Comparison of ENCODE assay signal across 1 cellular context in the genomic region with DNA sequence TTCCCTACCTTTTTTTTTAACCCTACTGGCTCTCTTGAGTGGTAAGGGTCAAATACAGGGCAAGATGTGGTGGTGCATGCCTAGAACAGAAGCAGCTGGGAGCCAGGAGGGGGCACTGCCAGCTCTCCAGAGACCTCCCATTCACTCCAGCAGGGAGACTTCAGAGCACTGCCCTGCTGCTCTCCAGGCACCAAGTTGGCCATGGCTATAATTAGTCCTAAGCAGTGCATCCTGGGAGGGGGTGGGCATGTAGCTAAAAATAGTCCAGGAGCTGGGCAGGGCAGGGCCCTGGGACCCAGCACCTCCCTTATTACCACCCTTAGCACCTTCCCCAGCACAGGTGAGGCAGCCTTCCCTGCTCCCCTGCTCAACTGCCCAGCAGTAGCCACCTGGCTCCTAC.
TF ChIP-seq lines count a peak whose summit lies in the region.

No MANE protein-coding gene starts in this region.

TF ChIP-seq in HEK293, 187 proteins besides CTCF, POLR2A, EP300 and RAD21 (continued from another document):
- TF ChIP-seq REPIN1 (tag by site-specific recombination; IDR thresholded peaks at IDR 0.05; ENCODE audit: low read depth), result no peak
- TF ChIP-seq ZIC2 (tag by site-specific recombination; IDR thresholded peaks at IDR 0.05), result peak; percentile 32
- TF ChIP-seq ZNF175 (tag by site-specific recombination; IDR thresholded peaks at IDR 0.05), result no peak
- no peak for TF ChIP-seq HOXC10 (CRISPR knock-in tag; IDR thresholded peaks at IDR 0.05)
- no peak for TF ChIP-seq ZNF426 (tag by site-specific recombination; IDR thresholded peaks at IDR 0.05)
- TF ChIP-seq ZNF501 (tag by site-specific recombination; IDR thresholded peaks at IDR 0.05), result no peak
- TF ChIP-seq ZNF626 (tag by site-specific recombination; IDR thresholded peaks at IDR 0.05), result no peak
- TF ChIP-seq ZNF138 (tag by site-specific recombination; IDR thresholded peaks at IDR 0.05; ENCODE audit: borderline replicate concordance), result no peak
- 0 out of 2 replicates have a peak, but pooled peaks have one; percentile 15 for TF ChIP-seq GLIS1 (tag by site-specific recombination; IDR thresholded peaks at IDR 0.05)
- TF ChIP-seq ZNF654 (tag by site-specific recombination; IDR thresholded peaks at IDR 0.05; ENCODE audit: low read depth), result peak; percentile 29
- no peak for TF ChIP-seq ZNF24 (tag by site-specific recombination; IDR thresholded peaks at IDR 0.05)
- TF ChIP-seq OSR2 (tag by site-specific recombination; IDR thresholded peaks at IDR 0.05), result no peak
- TF ChIP-seq, protein P1, sequence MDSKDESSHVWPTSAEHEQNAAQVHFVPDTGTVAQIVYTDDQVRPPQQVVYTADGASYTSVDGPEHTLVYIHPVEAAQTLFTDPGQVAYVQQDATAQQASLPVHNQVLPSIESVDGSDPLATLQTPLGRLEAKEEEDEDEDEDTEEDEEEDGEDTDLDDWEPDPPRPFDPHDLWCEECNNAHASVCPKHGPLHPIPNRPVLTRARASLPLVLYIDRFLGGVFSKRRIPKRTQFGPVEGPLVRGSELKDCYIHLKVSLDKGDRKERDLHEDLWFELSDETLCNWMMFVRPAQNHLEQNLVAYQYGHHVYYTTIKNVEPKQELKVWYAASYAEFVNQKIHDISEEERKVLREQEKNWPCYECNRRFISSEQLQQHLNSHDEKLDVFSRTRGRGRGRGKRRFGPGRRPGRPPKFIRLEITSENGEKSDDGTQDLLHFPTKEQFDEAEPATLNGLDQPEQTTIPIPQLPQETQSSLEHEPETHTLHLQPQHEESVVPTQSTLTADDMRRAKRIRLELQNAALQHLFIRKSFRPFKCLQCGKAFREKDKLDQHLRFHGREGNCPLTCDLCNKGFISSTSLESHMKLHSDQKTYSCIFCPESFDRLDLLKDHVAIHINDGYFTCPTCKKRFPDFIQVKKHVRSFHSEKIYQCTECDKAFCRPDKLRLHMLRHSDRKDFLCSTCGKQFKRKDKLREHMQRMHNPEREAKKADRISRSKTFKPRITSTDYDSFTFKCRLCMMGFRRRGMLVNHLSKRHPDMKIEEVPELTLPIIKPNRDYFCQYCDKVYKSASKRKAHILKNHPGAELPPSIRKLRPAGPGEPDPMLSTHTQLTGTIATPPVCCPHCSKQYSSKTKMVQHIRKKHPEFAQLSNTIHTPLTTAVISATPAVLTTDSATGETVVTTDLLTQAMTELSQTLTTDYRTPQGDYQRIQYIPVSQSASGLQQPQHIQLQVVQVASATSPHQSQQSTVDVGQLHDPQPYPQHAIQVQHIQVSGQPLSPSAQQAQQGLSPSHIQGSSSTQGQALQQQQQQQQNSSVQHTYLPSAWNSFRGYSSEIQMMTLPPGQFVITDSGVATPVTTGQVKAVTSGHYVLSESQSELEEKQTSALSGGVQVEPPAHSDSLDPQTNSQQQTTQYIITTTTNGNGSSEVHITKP (tag by site-specific recombination; IDR thresholded peaks at IDR 0.05), result 0 out of 2 replicates have a peak, but pooled peaks have one; percentile 8
- no peak for TF ChIP-seq ZNF350 (tag by site-specific recombination; IDR thresholded peaks at IDR 0.05)
- TF ChIP-seq ZNF433 (tag by site-specific recombination; IDR thresholded peaks at IDR 0.05; ENCODE audit: low read depth), result no peak
- TF ChIP-seq ZNF114 (tag by site-specific recombination; IDR thresholded peaks at IDR 0.05), result no peak
- TF ChIP-seq ZNF621 (tag by site-specific recombination; IDR thresholded peaks at IDR 0.05), result no peak
- TF ChIP-seq GLIS2 (tag by site-specific recombination; IDR thresholded peaks at IDR 0.05), result peak; percentile 9; the same call in 1 of the 2 replicates
- no peak for TF ChIP-seq ZNF837 (tag by site-specific recombination; IDR thresholded peaks at IDR 0.05)
- TF ChIP-seq ZNF555 (tag by site-specific recombination; conservative IDR thresholded peaks at IDR 0.05), result no peak
- no peak for TF ChIP-seq ZNF600 (tag by site-specific recombination; IDR thresholded peaks at IDR 0.05)
- TF ChIP-seq, protein P2, sequence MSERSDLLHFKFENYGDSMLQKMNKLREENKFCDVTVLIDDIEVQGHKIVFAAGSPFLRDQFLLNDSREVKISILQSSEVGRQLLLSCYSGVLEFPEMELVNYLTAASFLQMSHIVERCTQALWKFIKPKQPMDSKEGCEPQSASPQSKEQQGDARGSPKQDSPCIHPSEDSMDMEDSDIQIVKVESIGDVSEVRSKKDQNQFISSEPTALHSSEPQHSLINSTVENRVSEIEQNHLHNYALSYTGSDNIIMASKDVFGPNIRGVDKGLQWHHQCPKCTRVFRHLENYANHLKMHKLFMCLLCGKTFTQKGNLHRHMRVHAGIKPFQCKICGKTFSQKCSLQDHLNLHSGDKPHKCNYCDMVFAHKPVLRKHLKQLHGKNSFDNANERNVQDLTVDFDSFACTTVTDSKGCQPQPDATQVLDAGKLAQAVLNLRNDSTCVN (tag by site-specific recombination; optimal IDR thresholded peaks at IDR 0.05), result no peak
